In genomic region chr5:98770911-98771322, GRCh38 we compare ENCODE assay signal across 8 cellular contexts. TPM values are rescaled to one million over a fixed set of nuclear protein-coding genes. Genes with fewer than 3 reads are reported as not detected.
DNase-seq lines count a peak whose midpoint lies in the region; ATAC-seq, FAIRE-seq and TF ChIP-seq lines count a peak whose summit lies in the region.

No MANE protein-coding gene starts in this region.

- peak overlapping the region; percentile 88 to 99 (median 94) for H3K4me3 Mint-ChIP-seq in CD4-positive, alpha-beta memory T cell
- peak overlapping the region; percentile 100 for H3K4me3 Mint-ChIP-seq in HFFc6

- intact Hi-C loops in CD4-positive, alpha-beta memory T cell (cut with micrococcal nuclease), result loop anchor here (1.0 to 10.0 kb wide), 5 partner anchors 25 to 1964 kb away; partner anchors contain the start of genes ERAP1 and FAM174A
- intact Hi-C loops in ascending aorta (cut with DNase I), result loop anchor here (5.0 to 10.0 kb wide), 3 partner anchors 1764 to 1964 kb away; partner anchors contain the start of genes ERAP1, FAM174A and LNPEP
- intact Hi-C loops in HepG2 (cut with micrococcal nuclease; ENCODE audit: unreplicated experiment), result loop anchor here (5.0 to 10.0 kb wide), 2 partner anchors 266 to 1476 kb away; no protein-coding TSS in a partner anchor
- intact Hi-C loops in tibial artery (cut with DNase I; ENCODE audit: low total_unique reads), result loop anchor here (5.0 kb wide), 1 partner anchor 1589 kb away; the partner anchor contains the start of gene RIOK2

- H3K36me3 ChIP-seq in CD4-positive, alpha-beta memory T cell (ENCODE audit: insufficient read depth, low read length), result no peaks in the 10 kb centered on the region
- no peaks in the 10 kb centered on the region for H3K36me3 ChIP-seq in ascending aorta
- no peaks in the 10 kb centered on the region for H3K36me3 ChIP-seq in HepG2 (replicated peaks in 1 of 2; ENCODE audit: control insufficient read depth in 1 of 2, insufficient read depth in 2 of 2, low read length in 2 of 2)
- H3K36me3 ChIP-seq in tibial artery, result no peaks in the 10 kb centered on the region

- TF ChIP-seq CTCF in HFFc6 (IDR thresholded peaks at IDR 0.05), result no peak
- TF ChIP-seq CTCF in ascending aorta (IDR thresholded peaks at IDR 0.05), result no peak
- no peak for TF ChIP-seq CTCF in HepG2 (CRISPR knock-in tag; IDR thresholded peaks at IDR 0.05)
- TF ChIP-seq CTCF in tibial artery (IDR thresholded peaks at IDR 0.05), result no peak

- peak overlapping the region; percentile 22 for H3K27ac ChIP-seq in CD4-positive, alpha-beta memory T cell (ENCODE audit: low read depth, low read length)
- H3K27ac ChIP-seq in ascending aorta, result peak overlapping the region; percentile 75 to 81
- H3K27ac ChIP-seq in HepG2 (ENCODE audit: extremely low read length, insufficient read depth, low read length), result no peak overlapping the region
- peak overlapping the region; percentile 76 to 80 for H3K27ac ChIP-seq in tibial artery

- peak overlapping the region; percentile 86 for H3K4me2 ChIP-seq in HepG2 (ENCODE audit: low read depth, low read length)

- CTCF ChIA-PET in CD4-positive, alpha-beta memory T cell (lab: Charles Lee; ENCODE audit: partially characterized antibody), result interaction anchor here (0.6 to 6.9 kb wide), 12 partner anchors 9 to 1590 kb away, joined by 3 to 97 read pairs (median 4); partner anchors contain the start of gene RIOK2
- CTCF ChIA-PET in HepG2 (lab: Yijun Ruan, JAX; ENCODE audit: low intra/inter-chr PET ratio, low total read pairs), result interaction anchor here (1.6 kb wide), 1 partner anchor 25 kb away, joined by 5 read pairs; no protein-coding TSS in a partner anchor

- peaks cover 0 to 16% of the 10 kb centered on the region in 2 donors for H3K36me3 Mint-ChIP-seq in CD4-positive, alpha-beta memory T cell
- H3K36me3 Mint-ChIP-seq in HFFc6 (ENCODE audit: low read depth), result peaks cover 53% of the 10 kb centered on the region

- peak overlapping the region; percentile 39 for H3K9ac ChIP-seq in HepG2 (ENCODE audit: insufficient read depth, low read depth, low read length)

- peak overlapping the region; percentile 75 to 91 (median 89) for H3K27ac Mint-ChIP-seq in CD4-positive, alpha-beta memory T cell
- peak overlapping the region; percentile 99 for H3K27ac Mint-ChIP-seq in HFFc6

- FAIRE-seq in HepG2 (lab: Jason Lieb, UNC), result peak; percentile 61

- peaks cover 16% of the 10 kb centered on the region for H3K79me2 ChIP-seq in HepG2 (ENCODE audit: insufficient read depth, low read length)

- peaks cover 49% of the 10 kb centered on the region for H3K4me1 ChIP-seq in CD4-positive, alpha-beta memory T cell (ENCODE audit: insufficient read depth, low read length)
- peaks cover 0 to 16% of the 10 kb centered on the region in 2 donors for H3K4me1 ChIP-seq in ascending aorta
- peaks cover 34% of the 10 kb centered on the region for H3K4me1 ChIP-seq in HepG2 (ENCODE audit: insufficient read depth, low read length)
- peaks cover 0 to 39% (median 24%) of the 10 kb centered on the region in 4 donors for H3K4me1 ChIP-seq in tibial artery

- no peak for TF ChIP-seq RAD21 in HepG2 (CRISPR knock-in tag; IDR thresholded peaks at IDR 0.05)

- peaks cover 0 to 4% (median 0%) of the 10 kb centered on the region in 8 donors for H3K9me3 Mint-ChIP-seq in CD4-positive, alpha-beta memory T cell
- H3K9me3 Mint-ChIP-seq in HFFc6, result peaks cover 22% of the 10 kb centered on the region

- peaks cover 36 to 76% (median 45%) of the 10 kb centered on the region in 4 donors for H3K4me1 Mint-ChIP-seq in CD4-positive, alpha-beta memory T cell
- H3K4me1 Mint-ChIP-seq in HFFc6 (ENCODE audit: low read depth), result peaks cover 32% of the 10 kb centered on the region

- H3K4me3 ChIP-seq in CD4-positive, alpha-beta memory T cell (ENCODE audit: low read length in 2 of 2), result peak overlapping the region; percentile 43 to 52
- H3K4me3 ChIP-seq in ascending aorta, result peak overlapping the region; percentile 70 to 87
- H3K4me3 ChIP-seq in HepG2 (replicated peaks in 1 of 3; ENCODE audit: insufficient read depth in 1 of 3, low read depth in 2 of 3, low read length in 3 of 3), result peak overlapping the region; percentile 62 to 81 (median 72)
- peak overlapping the region; percentile 62 to 73 for H3K4me3 ChIP-seq in tibial artery

- TF ChIP-seq EP300 in HepG2 (IDR thresholded peaks at IDR 0.05; ENCODE audit: low read depth in 2 of 2, low read length in 2 of 2), result no peak
- TF ChIP-seq EP300 in HepG2 (CRISPR knock-in tag; IDR thresholded peaks at IDR 0.05; ENCODE audit: borderline replicate concordance), result no peak

- 1% methylated on average over 6 of the region's 6 CpGs for WGBS in HepG2 (ENCODE audit: low lambda C conversion rate)

- peaks cover 15% of the 10 kb centered on the region for H3K27me3 ChIP-seq in CD4-positive, alpha-beta memory T cell (ENCODE audit: insufficient read depth, low read length)
- H3K27me3 ChIP-seq in ascending aorta (no peaks in the 10 kb centered on the region), HepG2 (ENCODE audit: control insufficient read depth in 1 of 2, insufficient read depth in 2 of 2, low read length in 2 of 2) (peaks cover 0 to 5% of the 10 kb centered on the region in 2 experiments; a peak in 1 of 5 replicates), tibial artery (no peaks in the 10 kb centered on the region)

- ATAC-seq in HepG2, result no peak
- no peak for ATAC-seq in GM19467 (IDR thresholded peaks at IDR 0.05; ENCODE audit: unreplicated experiment)

- H4K20me1 ChIP-seq in HepG2 (ENCODE audit: insufficient read depth, low read length), result peaks cover 8% of the 10 kb centered on the region; the same call in 1 of the 2 replicates

- DNase-seq in CD4-positive, alpha-beta memory T cell, result peak in 4 of 5 donors; percentile 31 to 40 (median 38)
- no peak for DNase-seq in HFFc6
- DNase-seq in ascending aorta (ENCODE audit: low spot score in 2 of 2), result no peak
- DNase-seq in HepG2 (ENCODE audit: low spot score), result no peak
- DNase-seq in tibial artery, result no peak
- DNase-seq in activated CD8-positive, alpha-beta memory T cell treated with anti-CD3 and anti-CD28 coated beads, Interleukin-2, amount 50 U/mL, for 48 hours, result no peak
- DNase-seq in NCI-H526 (lab: John Stamatoyannopoulos, UW), result no peak

- in situ Hi-C loops in HepG2 (cut with HindIII; ENCODE audit: extremely low pct_ligation_motif_present, low pct_unique_long_range_greater_than_20kb), result loop anchor here (5.0 to 10.0 kb wide), 2 partner anchors 156 to 254 kb away; partner anchors contain the start of gene CHD1

- peaks cover 13 to 16% of the 10 kb centered on the region in 2 donors for H3K27me3 Mint-ChIP-seq in CD4-positive, alpha-beta memory T cell
- peaks cover 33% of the 10 kb centered on the region for H3K27me3 Mint-ChIP-seq in HFFc6 (ENCODE audit: insufficient read depth)

- no peaks in the 10 kb centered on the region for H3K9me3 ChIP-seq in CD4-positive, alpha-beta memory T cell (ENCODE audit: control insufficient read depth in 1 of 2, low read length in 2 of 2)
- H3K9me3 ChIP-seq in ascending aorta, result no peaks in the 10 kb centered on the region
- H3K9me3 ChIP-seq in HepG2 (ENCODE audit: low read length), result no peaks in the 10 kb centered on the region
- H3K9me3 ChIP-seq in tibial artery, result no peaks in the 10 kb centered on the region

- peak overlapping the region; percentile 75 for H2AFZ ChIP-seq in HepG2 (ENCODE audit: low read length)

- POLR2A ChIA-PET in CD4-positive, alpha-beta memory T cell (lab: Charles Lee; ENCODE audit: partially characterized antibody), result interaction anchor here (1.5 to 1.9 kb wide), 2 partner anchors 10 to 159 kb away, joined by 4 to 9 read pairs; partner anchors contain the start of gene CHD1
- POLR2A ChIA-PET in HepG2 (lab: Yijun Ruan, JAX), result interaction anchor here (1.0 kb wide), 1 partner anchor 1963 kb away, joined by 3 read pairs; the partner anchor contains the start of gene ERAP1

- TF ChIP-seq POLR2A in HepG2 (IDR thresholded peaks at IDR 0.05; ENCODE audit: insufficient read depth in 1 of 2, low read depth in 2 of 2, low read length in 2 of 2), result no peak

- BruUV-seq in HepG2 (replicated peaks; lab: Mats Ljungman, UMichigan), result no TSS peak

RNA-seq across cellular contexts. Expression of gene RGMB, which starts 2.5 kb away (rescaled TPM):
- total RNA-seq in CD4-positive, alpha-beta memory T cell, result 10 to 100 TPM; 16.5 to 17.0 TPM
- polyA plus RNA-seq in CD4-positive, alpha-beta memory T cell, result 1 to 10 TPM; 5.4 to 7.7 TPM
- total RNA-seq in HFFc6 (2021; fragmentation: NEBNext Ultra II Directional; extraction: Animal tissue kit (Norgen Biotek cat#: 25700)), result 100 to 1,000 TPM; 219 to 288 (median 235) TPM
- 20.9 TPM for total RNA-seq in ascending aorta
- total RNA-seq in HepG2 (2016; rRNA removed; fragmentation: Illumina TruSeq; extraction: Trizol), result 2.3 and 3.8 TPM in 2 replicates
- 0.71 and 1.1 TPM in 2 replicates for total RNA-seq in HepG2 (2016; cell fraction: cytosol; rRNA removed; fragmentation: Illumina TruSeq; extraction: Trizol; ENCODE audit: low read depth)
- total RNA-seq in HepG2 (2016; cell fraction: insoluble cytoplasmic fraction; rRNA removed; fragmentation: Illumina TruSeq; extraction: Trizol), result 2.2 and 3.7 TPM in 2 replicates
- total RNA-seq in HepG2 (2016; cell fraction: membrane; rRNA removed; fragmentation: Illumina TruSeq; extraction: Trizol), result 2.7 and 3.1 TPM in 2 replicates
- 9.8 and 10.0 TPM in 2 replicates for total RNA-seq in HepG2 (2016; cell fraction: nucleus; rRNA removed; fragmentation: Illumina TruSeq; extraction: Trizol)
- 3.0 and 3.1 TPM in 2 replicates for polyA plus RNA-seq in HepG2 (2011; rRNA removed)
- 1.9 and 2.8 TPM in 2 replicates for polyA plus RNA-seq in HepG2 (2011; cell fraction: cytosol; rRNA removed)
- 6.0 and 6.6 TPM in 2 replicates for polyA plus RNA-seq in HepG2 (2011; cell fraction: nucleus; rRNA removed)
- polyA plus RNA-seq in HepG2 (2012), result 2.8 and 3.5 TPM in 2 replicates
- polyA plus RNA-seq in HepG2 (2016; cell fraction: cytosol; fragmentation: Illumina TruSeq; extraction: Trizol; ENCODE audit: low read depth), result 0.46 and 0.47 TPM in 2 replicates
- polyA plus RNA-seq in HepG2 (2016; cell fraction: insoluble cytoplasmic fraction; fragmentation: Illumina TruSeq; extraction: Trizol; ENCODE audit: low read depth), result 2.9 and 3.2 TPM in 2 replicates
- 1.5 and 1.8 TPM in 2 replicates for polyA plus RNA-seq in HepG2 (2016; cell fraction: membrane; fragmentation: Illumina TruSeq; extraction: Trizol; ENCODE audit: low read depth)
- polyA plus RNA-seq in HepG2 (2016; cell fraction: nucleus; fragmentation: Illumina TruSeq; extraction: Trizol; ENCODE audit: insufficient read depth, low read depth), result 6.7 TPM in 2 replicates
- polyA minus RNA-seq in HepG2 (2011; rRNA and poly(A)+ RNA removed; ENCODE audit: low replicate concordance), result 14.2 and 28.8 TPM in 2 replicates
- polyA minus RNA-seq in HepG2 (2011; cell fraction: cytosol; rRNA and poly(A)+ RNA removed), result 3.5 and 4.2 TPM in 2 replicates
- 15.4 and 15.5 TPM in 2 replicates for polyA minus RNA-seq in HepG2 (2011; cell fraction: nucleus; rRNA and poly(A)+ RNA removed)

Comparison
In these comparisons a context has a peak if more than half of its experiments do, and no peak if none do; other contexts are left out.
1. DNase-seq: peak in CD4-positive, alpha-beta memory T cell (4 of 5); none in HFFc6 (single experiment), ascending aorta (0 of 2), HepG2 (single experiment), tibial artery (0 of 2), activated CD8-positive, alpha-beta memory T cell treated with anti-CD3 and anti-CD28 coated beads, Interleukin-2, amount 50 U/mL, for 48 hours (single experiment) and NCI-H526 (0 of 2).
2. RNA of gene RGMB, which starts 2.5 kb away (total RNA-seq): 219 to 288 TPM in HFFc6; 20.9 TPM in ascending aorta (single experiment), 16.5 to 17.0 TPM in CD4-positive, alpha-beta memory T cell and 0.71 to 10.0 TPM in HepG2; every median in the first group is over 10 times any median in the second.
3. Peak in every context shown above with its lines, with median percentiles within 50 percentile points of each other: H3K4me3 ChIP-seq.